ENCODE assay signal across 9 cellular contexts in the genomic region with DNA sequence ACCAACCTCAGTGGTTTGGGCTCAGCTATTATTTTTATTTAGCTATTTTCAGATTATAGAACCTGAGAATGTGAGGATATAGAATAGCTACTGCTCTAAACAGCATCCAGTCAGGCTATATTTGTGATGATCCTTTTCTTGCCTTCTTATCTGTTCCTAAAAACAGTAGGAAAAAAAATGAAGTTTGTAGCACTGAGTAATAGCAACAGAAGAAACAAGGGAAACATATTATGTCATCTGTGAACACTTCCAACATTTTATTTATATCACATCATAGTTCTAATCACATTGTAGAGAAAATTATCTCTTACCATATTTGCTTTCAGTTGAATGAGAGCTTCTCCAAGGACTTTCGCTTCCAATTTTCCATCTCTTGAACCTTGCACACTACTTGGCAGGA.
"Had no signal": no experiment of that assay in that cellular context is flagged by ENCODE, and none has a peak within 500 bp of the region (broad histone marks: within the 10 kb centered on the region; RNA-seq: fewer than 3 reads in every experiment).

No MANE protein-coding gene starts in this region.

- H3K4me1 Mint-ChIP-seq: H9, IgD-negative memory B cell had no signal

- H2AFZ ChIP-seq: GM23248 had no signal

- FAIRE-seq: H1, H54, HepG2 had no signal

- H3K27ac ChIP-seq: GM23248, HL-60 had no signal

- H3K4me3 ChIP-seq: GM23248 had no signal

- H3K4me3 Mint-ChIP-seq: H9, IgD-negative memory B cell had no signal

- DNase-seq: GM23248, H9, HCEC 1CT, KBM-7 had no signal

- H3K9ac ChIP-seq: GM23248 had no signal

- H3K36me3 Mint-ChIP-seq: IgD-negative memory B cell had no signal

- H3K27ac Mint-ChIP-seq: H9, IgD-negative memory B cell had no signal
